Comparison of ENCODE assay signal across 8 cellular contexts in the genomic region with DNA sequence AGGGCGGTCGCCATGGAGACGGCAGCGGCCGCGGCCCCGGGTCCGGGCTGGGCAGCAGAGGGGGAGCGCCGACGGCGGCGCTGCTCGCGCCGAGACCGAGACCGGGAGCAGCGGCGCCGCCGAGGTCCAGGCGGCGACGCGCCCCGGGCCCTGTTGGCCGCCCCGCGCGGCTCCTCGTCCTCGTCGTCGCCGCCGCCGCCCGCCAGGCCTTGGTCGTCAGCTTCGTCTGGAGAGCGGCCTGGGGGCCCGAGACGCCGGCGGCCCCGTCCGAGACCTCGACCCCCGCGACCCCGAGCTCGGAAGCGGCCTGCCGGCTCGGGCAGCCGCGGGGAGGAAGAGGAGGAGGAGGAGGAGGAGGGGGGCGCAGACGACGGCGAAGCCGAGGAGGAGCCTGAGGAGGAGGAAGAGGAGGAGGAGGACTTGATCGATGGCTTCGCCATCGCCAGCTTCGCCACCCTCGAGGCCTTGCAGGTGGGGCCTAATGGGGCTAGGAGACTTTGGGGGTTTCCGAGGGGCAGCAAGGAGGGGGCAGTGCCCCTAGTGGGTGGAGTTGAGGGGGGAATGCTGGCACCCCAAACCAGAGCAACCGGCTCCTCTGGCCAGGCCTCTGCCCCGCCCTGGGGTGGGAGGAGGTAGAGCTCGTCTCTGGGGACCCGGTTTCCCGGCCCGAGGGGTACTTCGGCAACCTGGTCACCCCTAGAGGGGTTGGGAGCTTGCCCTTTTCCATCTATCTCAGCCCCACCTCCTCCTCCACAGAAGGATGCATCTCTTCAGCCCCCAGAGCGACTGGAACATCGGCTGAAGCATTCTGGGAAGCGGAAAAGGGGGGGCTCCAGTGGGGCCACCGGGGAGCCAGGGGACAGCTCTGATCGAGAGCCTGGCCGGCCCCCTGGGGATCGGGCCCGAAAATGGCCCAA. TPM values are rescaled to one million over a fixed set of nuclear protein-coding genes. Genes with fewer than 3 reads are reported as not detected.
DNase-seq lines count a peak whose midpoint lies in the region; ATAC-seq and TF ChIP-seq lines count a peak whose summit lies in the region.

No MANE protein-coding gene starts in this region.

- peaks cover 31% of the 10 kb centered on the region for H4K20me1 ChIP-seq in OCI-LY3 (ENCODE audit: insufficient read depth, low read length)

- no peak for ATAC-seq in left cardiac atrium
- no peak for ATAC-seq in gastrocnemius medialis
- ATAC-seq in GM18858 (IDR thresholded peaks at IDR 0.05; ENCODE audit: unreplicated experiment), result no peak
- no peak for ATAC-seq in GM18511 (IDR thresholded peaks at IDR 0.05; ENCODE audit: unreplicated experiment)

- in situ Hi-C loops in gastrocnemius medialis (cut with MboI; ENCODE audit: low sequenced_read_pairs in 4 of 4), result no loop called here

- H3K27ac ChIP-seq in OCI-LY3 (ENCODE audit: low read length), result peak overlapping the region; percentile 98
- peak overlapping the region; percentile 90 to 99 (median 96) for H3K27ac ChIP-seq in gastrocnemius medialis

- H3K9me3 ChIP-seq in OCI-LY3 (ENCODE audit: insufficient read depth, low read length), result no peaks in the 10 kb centered on the region
- no peaks in the 10 kb centered on the region for H3K9me3 ChIP-seq in gastrocnemius medialis

- H3K36me3 ChIP-seq in GM06990 (ENCODE audit: control insufficient read depth, insufficient read depth, low read length) (peaks cover 30% of the 10 kb centered on the region), OCI-LY3 (replicated peaks; ENCODE audit: low read depth, low read length) (peaks cover 48% of the 10 kb centered on the region), gastrocnemius medialis (peaks cover 3 to 53% of the 10 kb centered on the region in 2 donors)

- H3K27me3 ChIP-seq in GM06990 (replicated peaks; ENCODE audit: control insufficient read depth, insufficient read depth, low read length) (no peaks in the 10 kb centered on the region), OCI-LY3 (ENCODE audit: low read depth, low read length) (no peaks in the 10 kb centered on the region), gastrocnemius medialis (no peaks in the 10 kb centered on the region)

- intact Hi-C loops in left cardiac atrium (cut with DNase I) (loop anchor here in 1 of 2 donors (10.0 kb wide), 1 partner anchor 565 kb away; the partner anchor contains the start of genes TBX6 and YPEL3), gastrocnemius medialis (cut with DNase I; ENCODE audit: low total_unique reads) (loop anchor here (2.0 kb wide), 2 partner anchors 25 to 413 kb away; no protein-coding TSS in a partner anchor)

- DNase-seq in GM06990 (ENCODE audit: extremely low read depth, insufficient read length) (peak; percentile 65), left cardiac atrium (peak; percentile 63), gastrocnemius medialis (no peak), SHP77 (lab: John Stamatoyannopoulos, UW) (no peak)
- DNase-seq in activated naive CD4-positive, alpha-beta T cell treated with anti-CD3 and anti-CD28 coated beads, Interleukin-2, amount 50 U/mL, for 16 hours, result peak; percentile 51

- H3K4me1 ChIP-seq in OCI-LY3 (ENCODE audit: low read length) (peaks cover 40% of the 10 kb centered on the region), gastrocnemius medialis (peaks cover 32 to 33% of the 10 kb centered on the region in 2 donors)

- no peak for TF ChIP-seq POLR2A in gastrocnemius medialis (IDR thresholded peaks at IDR 0.05)

- peaks cover 55% of the 10 kb centered on the region for H3K79me2 ChIP-seq in OCI-LY3 (ENCODE audit: low read length)

- peak overlapping the region; percentile 97 for H3K4me2 ChIP-seq in OCI-LY3 (ENCODE audit: low read length)

- H2AFZ ChIP-seq in OCI-LY3 (ENCODE audit: low read depth, low read length), result no peak overlapping the region

- peak overlapping the region; percentile 98 for H3K9ac ChIP-seq in OCI-LY3 (ENCODE audit: low read length)

- TF ChIP-seq CTCF in GM06990 (IDR thresholded peaks at IDR 0.05; ENCODE audit: insufficient read depth, low read length, poor library complexity, severe bottlenecking) (no peak), OCI-LY3 (IDR thresholded peaks at IDR 0.05; ENCODE audit: low read depth, low read length) (no peak), gastrocnemius medialis (IDR thresholded peaks at IDR 0.05 in 4 of 5, conservative IDR thresholded peaks at IDR 0.05 in 1 of 5) (no peak)

- peak overlapping the region; percentile 77 for H3K4me3 ChIP-seq in GM06990 (replicated peaks; ENCODE audit: low read depth, low read length)
- peak overlapping the region; percentile 86 for H3K4me3 ChIP-seq in OCI-LY3 (ENCODE audit: low read length)
- H3K4me3 ChIP-seq in gastrocnemius medialis, result peak overlapping the region; percentile 61 to 89 (median 79)

RNA-seq across cellular contexts. Expression of gene FBRS, which starts 1.5 kb away (rescaled TPM):
- total RNA-seq in left cardiac atrium (10 to 100 TPM; 29.5 to 37.2 TPM), gastrocnemius medialis (10 to 100 TPM; 22.0 to 34.8 (median 28.0) TPM)

RNA-seq across cellular contexts. Expression of gene PRR14, which starts 9.0 kb away (rescaled TPM):
- total RNA-seq in left cardiac atrium (10 to 100 TPM; 23.7 to 24.0 TPM), gastrocnemius medialis (10 to 100 TPM in 3 of 4 donors, 1 to 10 TPM in 1; 8.8 to 28.4 (median 17.8) TPM)

RNA-seq across cellular contexts. Expression of gene SRCAP, which starts 39.2 kb away (rescaled TPM):
- 10 to 100 TPM; 42.3 to 45.9 TPM for total RNA-seq in left cardiac atrium
- 10 to 100 TPM; 15.3 to 25.5 (median 21.9) TPM for total RNA-seq in gastrocnemius medialis

RNA-seq across cellular contexts. Expression of gene ZNF689, which starts 49.6 kb away (rescaled TPM):
- total RNA-seq in left cardiac atrium (1 to 10 TPM; 5.2 to 6.6 TPM), gastrocnemius medialis (1 to 10 TPM; 2.9 to 6.3 (median 6.1) TPM)

Comparison
In these comparisons a context has a peak if more than half of its experiments do, and no peak if none do; other contexts are left out.
1. DNase-seq: peak in GM06990 (single experiment), activated naive CD4-positive, alpha-beta T cell treated with anti-CD3 and anti-CD28 coated beads, Interleukin-2, amount 50 U/mL, for 16 hours (single experiment) and left cardiac atrium (single experiment); none in gastrocnemius medialis (0 of 2) and SHP77 (0 of 2).
2. Peak in every context shown above with its lines, with median percentiles within 50 percentile points of each other: H3K4me3 ChIP-seq.